Comparison of ENCODE assay signal across 10 cellular contexts in the genomic region with DNA sequence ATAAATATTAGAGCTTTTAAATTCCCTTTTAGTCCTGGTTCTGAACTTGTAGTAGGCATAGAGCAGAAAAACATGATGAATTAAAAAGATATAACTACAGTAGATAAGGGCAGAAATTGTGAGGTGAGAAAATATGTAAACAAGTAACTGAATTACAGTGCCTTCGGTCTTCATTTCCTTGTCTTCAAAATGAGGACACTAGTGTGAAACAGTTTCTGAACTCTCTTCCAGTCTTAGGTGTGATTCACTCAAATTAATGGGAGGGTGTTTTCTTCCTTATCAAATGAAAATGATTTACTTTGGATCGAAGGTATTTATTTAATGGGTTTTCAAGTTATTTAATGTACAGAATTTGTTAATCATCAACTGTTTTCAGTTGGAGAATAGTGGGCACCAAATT. TPM values are rescaled to one million over a fixed set of nuclear protein-coding genes. Genes with fewer than 3 reads are reported as not detected.
DNase-seq lines count a peak whose midpoint lies in the region; ATAC-seq and TF ChIP-seq lines count a peak whose summit lies in the region.
"Had no signal": no experiment of that assay in that cellular context is flagged by ENCODE, and none has a peak within 500 bp of the region (broad histone marks: within the 10 kb centered on the region; RNA-seq: fewer than 3 reads in every experiment).

No MANE protein-coding gene starts in this region.

- 31 to 36% methylated on average over 2 of the region's 2 CpGs for WGBS in esophagus squamous epithelium, 2 donors

- peaks cover 0 to 13% (median 4%) of the 10 kb centered on the region in 4 donors for H3K4me1 ChIP-seq in Peyer's patch
- peaks cover 5 to 40% (median 9%) of the 10 kb centered on the region in 3 donors for H3K4me1 ChIP-seq in esophagus squamous epithelium

- H3K27ac ChIP-seq in Peyer's patch (peak overlapping the region in 3 of 4 donors; percentile 90 to 97 (median 97)), esophagus squamous epithelium (peak overlapping the region in 3 of 4 donors; percentile 92 to 94 (median 93))
- H3K27ac ChIP-seq: cardiac muscle cell had no signal

- intact Hi-C loops in esophagus squamous epithelium (cut with DNase I): no loop called here

- H3K9me3 Mint-ChIP-seq in neural crest cell: no peaks in the 10 kb centered on the region

- no peak for ATAC-seq in GM21825 (IDR thresholded peaks at IDR 0.05; ENCODE audit: unreplicated experiment)

- TF ChIP-seq POLR2A in Peyer's patch (IDR thresholded peaks at IDR 0.05) (peak in 1 of 2 donors; percentile 63), esophagus squamous epithelium (IDR thresholded peaks at IDR 0.05) (no peak)

- H3K4me1 Mint-ChIP-seq in neural crest cell: peaks cover 14% of the 10 kb centered on the region

- in situ Hi-C loops in Caki2 (cut with HindIII; ENCODE audit: low pct_unique_long_range_greater_than_20kb, low sequenced_read_pairs): no loop called here

- peak overlapping the region in 3 of 4 donors; percentile 45 to 87 (median 77) for H3K4me3 ChIP-seq in Peyer's patch
- H3K4me3 ChIP-seq in esophagus squamous epithelium: peak overlapping the region; percentile 68 to 81 (median 75)
- H3K4me3 ChIP-seq in foreskin fibroblast (ENCODE audit: low read depth in 1 of 2, low read length in 2 of 2): no peak overlapping the region

- H3K27me3 Mint-ChIP-seq in neural crest cell (ENCODE audit: low read depth): peaks cover 63% of the 10 kb centered on the region

- no peaks in the 10 kb centered on the region for H3K36me3 Mint-ChIP-seq in neural crest cell (ENCODE audit: low read depth)

- H3K4me3 Mint-ChIP-seq in neural crest cell: peak overlapping the region; percentile 81

- H3K27me3 ChIP-seq in Peyer's patch (no peaks in the 10 kb centered on the region), esophagus squamous epithelium (peaks cover 0 to 10% (median 0%) of the 10 kb centered on the region in 4 donors)

- DNase-seq in Caki2 (ENCODE audit: low read depth) (peak; percentile 48), Peyer's patch (no peak), esophagus squamous epithelium (lab: John Stamatoyannopoulos, UW) (no peak), neural crest cell (ENCODE audit: low read depth, low spot score) (no peak), foreskin fibroblast (no peak), putamen (ENCODE audit: low spot score) (no peak)
- DNase-seq in activated CD4-positive, alpha-beta T cell treated with anti-CD3 and anti-CD28 coated beads for 48 hours: no peak
- DNase-seq: activated CD4-positive, alpha-beta T cell treated with anti-CD3 and anti-CD28 coated beads, Interleukin-2, amount 50 U/mL, for 1 hour had no signal

- H3K9me3 ChIP-seq in Peyer's patch (no peaks in the 10 kb centered on the region), esophagus squamous epithelium (no peaks in the 10 kb centered on the region)

- H3K36me3 ChIP-seq in Peyer's patch: no peaks in the 10 kb centered on the region
- no peaks in the 10 kb centered on the region for H3K36me3 ChIP-seq in esophagus squamous epithelium
- H3K36me3 ChIP-seq: cardiac muscle cell had no signal

- TF ChIP-seq CTCF in Peyer's patch (IDR thresholded peaks at IDR 0.05) (no peak), esophagus squamous epithelium (IDR thresholded peaks at IDR 0.05) (no peak), neural crest cell (conservative IDR thresholded peaks at IDR 0.05) (no peak), foreskin fibroblast (IDR thresholded peaks at IDR 0.05; ENCODE audit: low read depth, low read length) (no peak)

- H3K27ac Mint-ChIP-seq in neural crest cell (ENCODE audit: unreplicated experiment): no peak overlapping the region

RNA-seq across cellular contexts. Expression of a gene that starts 1.5 kb away (rescaled TPM):
- 13.9 and 16.4 TPM in 2 replicates for total RNA-seq in Caki2 (2014; rRNA removed; shearing (Covaris generic); ENCODE audit: low replicate concordance)
- 100 to 1,000 TPM in 3 of 4 donors, 10 to 100 TPM in 1; 85.8 to 135 (median 123) TPM for total RNA-seq in Peyer's patch
- 10 to 100 TPM; 17.0 to 49.8 (median 25.6) TPM for total RNA-seq in esophagus squamous epithelium
- total RNA-seq in neural crest cell: 35.8 and 38.2 TPM in 2 replicates

Comparison
In these comparisons a context has a peak if more than half of its experiments do, and no peak if none do; other contexts are left out.
1. H3K4me3 ChIP-seq: peak in Peyer's patch (3 of 4) and esophagus squamous epithelium (4 of 4); none in foreskin fibroblast (0 of 2).